Comparison of ENCODE assay signal across 32 cellular contexts in genomic region chr11:70054020-70054419, GRCh38. TPM values are rescaled to one million over a fixed set of nuclear protein-coding genes. Genes with fewer than 3 reads are reported as not detected.
"Had no signal": no experiment of that assay in that cellular context is flagged by ENCODE, and none has a peak within 500 bp of the region (broad histone marks: within the 10 kb centered on the region; RNA-seq: fewer than 3 reads in every experiment).

No MANE protein-coding gene starts in this region.

- DNase-seq: activated B cell treated with CpG ODN at 0.5 μM for 24 hours; activated CD4-positive, alpha-beta memory T cell treated with anti-CD3 and anti-CD28 coated beads for 36 hours; activated CD4-positive, alpha-beta T cell treated with anti-CD3 and anti-CD28 coated beads for 1 hour; activated CD4-positive, alpha-beta T cell treated with anti-CD3 and anti-CD28 coated beads, Interleukin-2, amount 10 ng/mL, durations not matched to agents 7 days and 5 days; activated gamma-delta T cell; activated naive CD4-positive, alpha-beta T cell treated with anti-CD3 and anti-CD28 coated beads for 36 hours; activated T-cell treated with anti-CD3 and anti-CD28 coated beads, Interleukin-2, amount 50 U/mL, for 24 hours; amygdala; Karpas-422; MM.1S; NCI-H1105; NCI-H1436; NCI-H1694 treated with DMSO at 0.1 percent for 48 hours; NCI-H2029 treated with DMSO at 0.1 percent for 48 hours; NCI-H510A treated with DMSO at 0.1 percent for 48 hours; NCI-H69; NK-92 treated with Interleukin-12 subunit alpha and Interleukin-12 subunit beta, amount 100 ng/mL, for 24 hours; OCI-M1; RPMI8226; T-cell; T-helper 2 cell; T1000 had no signal

- FAIRE-seq: astrocyte, K562, TTC549 had no signal

- ATAC-seq: K562, Panc1, Right ventricle myocardium inferior, T-cell had no signal

- H3K36me3 Mint-ChIP-seq: activated CD4-positive, alpha-beta memory T cell treated with anti-CD3 and anti-CD28 coated beads for 36 hours; brain; T-cell had no signal

- H3K27ac ChIP-seq: SK-N-MC had no signal

- H3K4me3 ChIP-seq: K562, SK-N-MC had no signal

- H3K4me1 Mint-ChIP-seq: activated B cell treated with CpG ODN at 0.5 μM for 24 hours; activated CD4-positive, alpha-beta T cell treated with anti-CD3 and anti-CD28 coated beads, Interleukin-2, amount 10 ng/mL, durations not matched to agents 7 days and 5 days; brain; T-cell had no signal

- H3K9me3 Mint-ChIP-seq: activated T-helper 1 cell treated with anti-CD3 and anti-CD28 coated beads, Interleukin-12 subunit alpha, Interleukin-12 subunit beta, Interleukin-2, Interleukin-4 antibody, amounts not matched to agents 30 ng/mL and 10 ng/mL and 1 ng/mL, durations not matched to agents 14 hours and 24 hours and 36 hours had no signal

- H3K27ac Mint-ChIP-seq: activated B cell treated with CpG ODN at 0.5 μM for 24 hours; activated CD4-positive, alpha-beta memory T cell treated with anti-CD3 and anti-CD28 coated beads for 36 hours; activated CD4-positive, alpha-beta T cell treated with anti-CD3 and anti-CD28 coated beads, Interleukin-2, amount 10 ng/mL, durations not matched to agents 7 days and 5 days; activated naive CD4-positive, alpha-beta T cell treated with anti-CD3 and anti-CD28 coated beads for 36 hours; activated naive CD8-positive, alpha-beta T cell; activated T-cell treated with anti-CD3 and anti-CD28 coated beads, Interleukin-2, amount 50 U/mL, for 24 hours; activated T-helper 1 cell treated with anti-CD3 and anti-CD28 coated beads, Interleukin-12 subunit alpha, Interleukin-12 subunit beta, Interleukin-2, Interleukin-4 antibody, amounts not matched to agents 30 ng/mL and 10 ng/mL and 1 ng/mL, durations not matched to agents 14 hours and 24 hours and 36 hours; brain; T-cell had no signal

- H3K4me3 Mint-ChIP-seq: activated B cell treated with CpG ODN at 0.5 μM for 24 hours; activated CD4-positive, alpha-beta memory T cell treated with anti-CD3 and anti-CD28 coated beads for 36 hours; activated CD4-positive, alpha-beta T cell treated with anti-CD3 and anti-CD28 coated beads, Interleukin-2, amount 10 ng/mL, durations not matched to agents 7 days and 5 days; activated naive CD4-positive, alpha-beta T cell treated with anti-CD3 and anti-CD28 coated beads for 36 hours; activated naive CD8-positive, alpha-beta T cell; activated T-cell treated with anti-CD3 and anti-CD28 coated beads, Interleukin-2, amount 50 U/mL, for 24 hours; activated T-helper 1 cell treated with anti-CD3 and anti-CD28 coated beads, Interleukin-12 subunit alpha, Interleukin-12 subunit beta, Interleukin-2, Interleukin-4 antibody, amounts not matched to agents 30 ng/mL and 10 ng/mL and 1 ng/mL, durations not matched to agents 14 hours and 24 hours and 36 hours; brain; T-cell had no signal

RNA-seq across cellular contexts. Expression of gene ANO1, which starts 24.1 kb away (rescaled TPM):
- total RNA-seq: activated B cell treated with CpG ODN at 0.5 μM for 24 hours; activated CD4-positive, alpha-beta memory T cell treated with anti-CD3 and anti-CD28 coated beads for 36 hours; activated CD4-positive, alpha-beta T cell treated with anti-CD3 and anti-CD28 coated beads, Interleukin-2, amount 10 ng/mL, durations not matched to agents 7 days and 5 days; activated CD8-positive, alpha-beta memory T cell treated with anti-CD3 and anti-CD28 coated beads for 36 hours; activated naive CD4-positive, alpha-beta T cell treated with anti-CD3 and anti-CD28 coated beads for 36 hours; activated T-helper 1 cell treated with anti-CD3 and anti-CD28 coated beads, Interleukin-12 subunit alpha, Interleukin-12 subunit beta, Interleukin-2, Interleukin-4 antibody, amounts not matched to agents 30 ng/mL and 10 ng/mL and 1 ng/mL, durations not matched to agents 14 hours and 24 hours and 36 hours; K562 had no signal
- polyA plus RNA-seq: K562 had no signal
